Comparison of ENCODE assay signal across 11 cellular contexts in the genomic region with DNA sequence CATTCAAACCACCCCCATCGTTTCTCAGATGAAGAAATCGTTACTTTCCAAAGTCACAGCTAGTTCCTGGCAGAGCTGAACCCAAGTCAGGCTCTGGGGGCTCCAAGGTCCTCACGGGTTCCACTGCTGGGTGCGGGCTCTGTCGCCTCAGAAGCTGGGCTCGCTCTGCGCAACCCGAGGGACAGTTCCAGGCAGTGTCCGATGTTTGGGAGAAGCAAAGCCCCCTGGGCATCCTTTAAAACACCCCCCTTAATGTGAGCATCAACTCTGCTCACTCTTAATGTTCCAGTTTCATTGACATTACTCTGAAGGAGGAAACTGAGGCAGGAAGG. TPM values are rescaled to one million over a fixed set of nuclear protein-coding genes. Genes with fewer than 3 reads are reported as not detected.
A peak's percentile ranks its signal among the peaks of the same experiment; 100 is the strongest.
DNase-seq lines count a peak whose midpoint lies in the region; ATAC-seq, FAIRE-seq and TF ChIP-seq lines count a peak whose summit lies in the region.
"Had no signal": no experiment of that assay in that cellular context is flagged by ENCODE, and none has a peak within 500 bp of the region (broad histone marks: within the 10 kb centered on the region; RNA-seq: fewer than 3 reads in every experiment).

No MANE protein-coding gene starts in this region.

- no peaks in the 10 kb centered on the region for H3K9me3 Mint-ChIP-seq in stimulated activated effector memory CD8-positive, alpha-beta T cell treated with anti-CD3 and anti-CD28 coated beads, Interleukin-12 subunit alpha, Interleukin-12 subunit beta, amount 100 ng/mL, for 72 hours

- no peaks in the 10 kb centered on the region for H3K9me3 ChIP-seq in HUES64 (ENCODE audit: insufficient read depth, low read depth, low read length)
- no peaks in the 10 kb centered on the region for H3K9me3 ChIP-seq in mammary epithelial cell (replicated peaks; ENCODE audit: insufficient read depth, low read length)
- H3K9me3 ChIP-seq in HepG2 (ENCODE audit: low read length) = no peaks in the 10 kb centered on the region

- H3K4me3 Mint-ChIP-seq in stimulated activated effector memory CD8-positive, alpha-beta T cell treated with anti-CD3 and anti-CD28 coated beads, Interleukin-12 subunit alpha, Interleukin-12 subunit beta, amount 100 ng/mL, for 72 hours = peak overlapping the region; percentile 67

- no peak; the same call in 2 of the 3 replicates for ATAC-seq in HepG2
- ATAC-seq in stimulated activated effector memory CD8-positive, alpha-beta T cell treated with anti-CD3 and anti-CD28 coated beads, Interleukin-12 subunit alpha, Interleukin-12 subunit beta, amount 100 ng/mL, for 72 hours = no peak

- TF ChIP-seq EP300 in HepG2 (IDR thresholded peaks at IDR 0.05; ENCODE audit: low read depth in 2 of 2, low read length in 2 of 2) = no peak
- TF ChIP-seq EP300 in HepG2 (CRISPR knock-in tag; IDR thresholded peaks at IDR 0.05; ENCODE audit: borderline replicate concordance) = no peak

- no peaks in the 10 kb centered on the region for H3K4me1 Mint-ChIP-seq in stimulated activated effector memory CD8-positive, alpha-beta T cell treated with anti-CD3 and anti-CD28 coated beads, Interleukin-12 subunit alpha, Interleukin-12 subunit beta, amount 100 ng/mL, for 72 hours

- WGBS in HUES64 = 63% methylated on average over 9 of the region's 9 CpGs
- WGBS in mammary epithelial cell (ENCODE audit: low coverage, missing lambda C conversion rate) = 63% methylated on average over 2 of the region's 9 CpGs
- 81% methylated on average over 7 of the region's 9 CpGs for WGBS in HepG2 (ENCODE audit: low lambda C conversion rate)

- H3K79me2 ChIP-seq in mammary epithelial cell (ENCODE audit: insufficient read depth, low read length) (no peaks in the 10 kb centered on the region), HepG2 (ENCODE audit: insufficient read depth, low read length) (no peaks in the 10 kb centered on the region)

- H3K9ac ChIP-seq in HUES64 (ENCODE audit: low read depth, low read length) = peak overlapping the region; percentile 55
- no peak overlapping the region for H3K9ac ChIP-seq in mammary epithelial cell (ENCODE audit: insufficient read depth, low read length)
- peak overlapping the region; percentile 46 for H3K9ac ChIP-seq in HepG2 (ENCODE audit: insufficient read depth, low read depth, low read length)

- no peak for TF ChIP-seq CTCF in mammary epithelial cell (conservative IDR thresholded peaks at IDR 0.05 in 1 of 2, IDR thresholded peaks at IDR 0.05 in 1 of 2; ENCODE audit: extremely low read depth in 1 of 2, insufficient read depth in 1 of 2, low read depth in 1 of 2, low read length in 2 of 2)
- TF ChIP-seq CTCF in HepG2 (CRISPR knock-in tag; IDR thresholded peaks at IDR 0.05) = no peak

- CTCF ChIA-PET in mammary epithelial cell (lab: Charles Lee; ENCODE audit: low non-redundant PET) (no interaction called here), HepG2 (lab: Yijun Ruan, JAX; ENCODE audit: low intra/inter-chr PET ratio, low total read pairs) (interaction anchor here (2.1 kb wide), 1 partner anchor 116 kb away, joined by 7 read pairs; no protein-coding TSS in a partner anchor)

- H3K36me3 ChIP-seq in HUES64 (ENCODE audit: insufficient read depth, low read length) (no peaks in the 10 kb centered on the region), mammary epithelial cell (ENCODE audit: insufficient read depth, low read length) (no peaks in the 10 kb centered on the region), HepG2 (replicated peaks in 1 of 2; ENCODE audit: control insufficient read depth in 1 of 2, insufficient read depth in 2 of 2, low read length in 2 of 2) (no peaks in the 10 kb centered on the region)

- H3K27me3 ChIP-seq in HUES64 (ENCODE audit: insufficient read depth, low read length) (peaks cover 12% of the 10 kb centered on the region), mammary epithelial cell (ENCODE audit: insufficient read depth, low read length) (no peaks in the 10 kb centered on the region), HepG2 (ENCODE audit: control insufficient read depth in 1 of 2, insufficient read depth in 2 of 2, low read length in 2 of 2) (no peaks in the 10 kb centered on the region; a peak in 1 of 5 replicates)

- H3K4me1 ChIP-seq in HUES64 (ENCODE audit: insufficient read depth, low read length) (peaks cover 5% of the 10 kb centered on the region; the same call in 1 of the 2 replicates), mammary epithelial cell (ENCODE audit: insufficient read depth, low read length) (peaks cover 9% of the 10 kb centered on the region), HepG2 (ENCODE audit: insufficient read depth, low read length) (peaks cover 38% of the 10 kb centered on the region)

- POLR2A ChIA-PET in HepG2 (lab: Yijun Ruan, JAX) = interaction anchor here (1.0 to 4.6 kb wide), 13 partner anchors 9 to 303 kb away, joined by 3 to 73 read pairs (median 9); a partner anchor contains a TSS

- in situ Hi-C loops in mammary epithelial cell (cut with MboI; ENCODE audit: low sequenced_read_pairs in 2 of 2) = loop anchor here in 1 of 2 donors (10.0 kb wide), 1 partner anchor 108 kb away; no protein-coding TSS in a partner anchor
- in situ Hi-C loops in HepG2 (cut with HindIII; ENCODE audit: extremely low pct_ligation_motif_present, low pct_unique_long_range_greater_than_20kb) = loop anchor here (5.0 kb wide), 1 partner anchor 71 kb away; no protein-coding TSS in a partner anchor

- peak overlapping the region; percentile 65 for H3K27ac Mint-ChIP-seq in stimulated activated effector memory CD8-positive, alpha-beta T cell treated with anti-CD3 and anti-CD28 coated beads, Interleukin-12 subunit alpha, Interleukin-12 subunit beta, amount 100 ng/mL, for 72 hours

- no peak for TF ChIP-seq RAD21 in HepG2 (CRISPR knock-in tag; IDR thresholded peaks at IDR 0.05)

- H2AFZ ChIP-seq in mammary epithelial cell (ENCODE audit: low read depth, low read length) (peak overlapping the region; percentile 90), HepG2 (ENCODE audit: low read length) (peak overlapping the region; percentile 73)

- no peak for FAIRE-seq in HepG2 (lab: Jason Lieb, UNC)
- FAIRE-seq: colon, TTC549 had no signal

- H3K4me2 ChIP-seq in mammary epithelial cell (ENCODE audit: insufficient read depth, low read depth, low read length) (peak overlapping the region; percentile 81), HepG2 (ENCODE audit: low read depth, low read length) (peak overlapping the region; percentile 97)

- dilution Hi-C loops in mammary epithelial cell (cut with HindIII; ENCODE audit: low sequenced_read_pairs) = no loop called here

- H4K20me1 ChIP-seq in mammary epithelial cell (ENCODE audit: insufficient read depth, low read length) (no peaks in the 10 kb centered on the region), HepG2 (ENCODE audit: insufficient read depth, low read length) (no peaks in the 10 kb centered on the region)

- DNase-seq in mammary epithelial cell (no peak), HepG2 (ENCODE audit: low spot score) (no peak), NCI-H2196 (lab: John Stamatoyannopoulos, UW; ENCODE audit: unreplicated experiment) (no peak), kidney tubule cell (ENCODE audit: low spot score) (no peak), NCI-H2171 treated with DMSO at 0.1 percent for 48 hours (lab: John Stamatoyannopoulos, UW) (no peak)
- DNase-seq in stimulated activated effector memory CD8-positive, alpha-beta T cell treated with anti-CD3 and anti-CD28 coated beads, Interleukin-12 subunit alpha, Interleukin-12 subunit beta, amount 100 ng/mL, for 72 hours (ENCODE audit: low spot score in 2 of 2) = no peak
- no peak for DNase-seq in activated CD4-positive, alpha-beta T cell treated with anti-CD3 and anti-CD28 coated beads for 4 hours
- DNase-seq: NCI-H446 treated with DMSO at 0.1 percent for 48 hours had no signal

- H3K27ac ChIP-seq in HUES64 (ENCODE audit: low read depth, low read length) (no peak overlapping the region), mammary epithelial cell (ENCODE audit: insufficient read depth, low read depth, low read length) (no peak overlapping the region), HepG2 (ENCODE audit: extremely low read length, insufficient read depth, low read length) (peak overlapping the region; percentile 39)

- H3K36me3 Mint-ChIP-seq in stimulated activated effector memory CD8-positive, alpha-beta T cell treated with anti-CD3 and anti-CD28 coated beads, Interleukin-12 subunit alpha, Interleukin-12 subunit beta, amount 100 ng/mL, for 72 hours = no peaks in the 10 kb centered on the region

- no peak for TF ChIP-seq POLR2A in HepG2 (IDR thresholded peaks at IDR 0.05; ENCODE audit: insufficient read depth in 1 of 2, low read depth in 2 of 2, low read length in 2 of 2)

- intact Hi-C loops in mammary epithelial cell (cut with micrococcal nuclease) (no loop called here), HepG2 (cut with micrococcal nuclease; ENCODE audit: unreplicated experiment) (loop anchor here (1.0 to 5.0 kb wide), 3 partner anchors 8 to 41 kb away; no protein-coding TSS in a partner anchor)

- BruUV-seq in mammary epithelial cell (replicated peaks; lab: Mats Ljungman, UMichigan) = no TSS peak
- no TSS peak for BruUV-seq in HepG2 (replicated peaks; lab: Mats Ljungman, UMichigan)

- H3K4me3 ChIP-seq in HUES64 (ENCODE audit: low read length) (peak overlapping the region; percentile 59), mammary epithelial cell (replicated peaks in 1 of 3; ENCODE audit: insufficient read depth in 1 of 3, low read depth in 2 of 3, low read length in 3 of 3) (no peak overlapping the region), HepG2 (replicated peaks in 1 of 3; ENCODE audit: insufficient read depth in 1 of 3, low read depth in 2 of 3, low read length in 3 of 3) (peak overlapping the region in 2 of 3 experiments; percentile 57 to 76; a peak in 3 of 6 replicates)

RNA-seq across cellular contexts. Expression of a gene that starts 0.8 kb away (rescaled TPM):
- polyA plus RNA-seq in HUES64 (2013, experiment 1 of 2) = 2.6 TPM
- polyA plus RNA-seq in HUES64 (2013, experiment 2 of 2) = 2.9 TPM
- 10 to 100 TPM; 54.9 to 75.3 TPM for total RNA-seq in mammary epithelial cell
- 82.2 TPM for polyA plus RNA-seq in mammary epithelial cell
- 263 TPM for polyA minus RNA-seq in mammary epithelial cell
- total RNA-seq in HepG2 (2016; rRNA removed; fragmentation: Illumina TruSeq; extraction: Trizol) = 18.0 and 27.5 TPM in 2 replicates
- 2.9 and 3.1 TPM in 2 replicates for total RNA-seq in HepG2 (2016; cell fraction: cytosol; rRNA removed; fragmentation: Illumina TruSeq; extraction: Trizol; ENCODE audit: low read depth)
- 16.9 and 27.1 TPM in 2 replicates for total RNA-seq in HepG2 (2016; cell fraction: insoluble cytoplasmic fraction; rRNA removed; fragmentation: Illumina TruSeq; extraction: Trizol)
- total RNA-seq in HepG2 (2016; cell fraction: membrane; rRNA removed; fragmentation: Illumina TruSeq; extraction: Trizol) = 5.6 and 7.9 TPM in 2 replicates
- total RNA-seq in HepG2 (2016; cell fraction: nucleus; rRNA removed; fragmentation: Illumina TruSeq; extraction: Trizol) = 11.2 and 11.3 TPM in 2 replicates
- 9.2 and 18.9 TPM in 2 replicates for polyA plus RNA-seq in HepG2 (2011; rRNA removed)
- polyA plus RNA-seq in HepG2 (2011; cell fraction: cytosol; rRNA removed) = 9.0 and 14.2 TPM in 2 replicates
- polyA plus RNA-seq in HepG2 (2011; cell fraction: nucleus; rRNA removed) = 6.6 and 14.0 TPM in 2 replicates
- 12.6 and 15.2 TPM in 2 replicates for polyA plus RNA-seq in HepG2 (2012)
- 0.95 and 1.1 TPM in 2 replicates for polyA plus RNA-seq in HepG2 (2016; cell fraction: cytosol; fragmentation: Illumina TruSeq; extraction: Trizol; ENCODE audit: low read depth)
- 21.2 and 21.7 TPM in 2 replicates for polyA plus RNA-seq in HepG2 (2016; cell fraction: insoluble cytoplasmic fraction; fragmentation: Illumina TruSeq; extraction: Trizol; ENCODE audit: low read depth)
- 2.7 and 3.3 TPM in 2 replicates for polyA plus RNA-seq in HepG2 (2016; cell fraction: membrane; fragmentation: Illumina TruSeq; extraction: Trizol; ENCODE audit: low read depth)
- 8.2 and 9.7 TPM in 2 replicates for polyA plus RNA-seq in HepG2 (2016; cell fraction: nucleus; fragmentation: Illumina TruSeq; extraction: Trizol; ENCODE audit: insufficient read depth, low read depth)
- polyA minus RNA-seq in HepG2 (2011; rRNA and poly(A)+ RNA removed; ENCODE audit: low replicate concordance) = 9.0 and 94.3 TPM in 2 replicates
- polyA minus RNA-seq in HepG2 (2011; cell fraction: cytosol; rRNA and poly(A)+ RNA removed) = 16.3 and 44.6 TPM in 2 replicates
- polyA minus RNA-seq in HepG2 (2011; cell fraction: nucleus; rRNA and poly(A)+ RNA removed) = 6.7 and 17.2 TPM in 2 replicates

Comparison
In these comparisons a context has a peak if more than half of its experiments do, and no peak if none do; other contexts are left out.
1. H3K4me3 ChIP-seq: peak in HUES64 (single experiment) and HepG2 (2 of 3); none in mammary epithelial cell (0 of 3).